In the genomic region with DNA sequence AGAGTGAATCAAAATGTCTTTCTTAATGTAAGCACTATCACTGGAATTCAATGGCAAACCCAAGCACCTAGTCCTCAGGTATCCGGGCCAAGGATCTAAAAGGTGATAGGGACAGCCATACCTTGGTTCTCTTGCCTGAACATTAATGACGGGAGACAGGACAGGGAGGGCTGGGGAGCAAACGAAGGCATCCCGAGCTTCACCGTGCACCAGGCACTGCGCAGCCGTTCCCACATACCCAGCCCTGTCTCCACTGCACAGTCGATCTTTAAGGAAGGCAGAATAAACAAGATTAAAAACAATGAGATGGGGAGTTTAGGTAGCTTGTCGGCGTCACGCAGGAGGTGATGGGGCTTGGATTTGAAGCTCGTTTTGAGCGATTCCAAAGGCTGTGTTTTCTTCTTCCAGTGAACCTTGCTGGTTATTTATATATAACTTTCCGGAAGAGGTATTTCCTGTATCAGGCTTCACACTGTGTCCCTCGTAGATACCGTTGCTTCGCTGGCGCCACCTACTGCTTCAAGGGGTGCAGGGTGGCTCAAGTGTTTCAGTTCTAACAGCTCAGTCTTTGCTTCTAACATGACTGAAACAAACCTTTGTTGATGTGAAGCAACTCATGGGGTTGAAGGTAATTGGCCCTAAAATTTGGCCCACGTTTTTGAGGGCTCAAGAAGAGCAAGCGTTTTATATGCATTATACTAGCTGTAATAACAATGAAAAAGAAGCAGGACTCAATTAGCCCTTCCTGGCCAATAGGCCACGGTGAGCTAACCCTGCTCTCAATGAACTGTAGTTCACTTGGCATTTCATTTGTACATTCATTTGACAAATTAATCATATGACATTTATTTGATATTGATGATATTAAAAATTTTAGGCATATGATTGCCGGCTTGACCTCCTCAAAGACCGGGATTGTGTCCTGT, we compare ENCODE assay signal across 8 cellular contexts.
A peak's percentile ranks its signal among the peaks of the same experiment; 100 is the strongest.
DNase-seq lines count a peak whose midpoint lies in the region; ATAC-seq and TF ChIP-seq lines count a peak whose summit lies in the region.

No MANE protein-coding gene starts in this region.

- intact Hi-C loops in body of pancreas (cut with DNase I) = no loop called here

- no peak for TF ChIP-seq POLR2A in body of pancreas (IDR thresholded peaks at IDR 0.05)

- H3K27ac ChIP-seq in 22Rv1 = no peak overlapping the region
- H3K27ac ChIP-seq in body of pancreas = no peak overlapping the region

- ATAC-seq in HG02678 (IDR thresholded peaks at IDR 0.05; ENCODE audit: unreplicated experiment) (peak; percentile 99), body of pancreas (peak; percentile 59)

- TF ChIP-seq CTCF in 22Rv1 (IDR thresholded peaks at IDR 0.05) (peak; percentile 88), GM13976 (IDR thresholded peaks at IDR 0.05; ENCODE audit: borderline replicate concordance, control extremely low read depth, extremely low read depth, insufficient read depth, missing control alignments) (peak; percentile 71), body of pancreas (IDR thresholded peaks at IDR 0.05) (peak in 6 of 7 experiments; percentile 21 to 52 (median 37))

- DNase-seq in GM13976 (ENCODE audit: low spot score) (peak; percentile 87), NCI-H1092 treated with DMSO at 0.1 percent for 48 hours (lab: John Stamatoyannopoulos, UW) (peak; percentile 62), T follicular helper cell (ENCODE audit: low read depth) (peak; percentile 31), body of pancreas (peak; percentile 45 to 72 (median 60)), kidney glomerular epithelial cell (lab: John Stamatoyannopoulos, UW) (peak; percentile 31)
- peak; percentile 5 for DNase-seq in stimulated activated CD8-positive, alpha-beta memory T cell treated with anti-CD3 and anti-CD28 coated beads, Interleukin-12 subunit alpha, Interleukin-12 subunit beta, amount 100 ng/mL, for 24 hours (ENCODE audit: extremely low read depth)

- no peaks in the 10 kb centered on the region for H3K27me3 ChIP-seq in body of pancreas

- H3K4me3 ChIP-seq in body of pancreas = no peak overlapping the region

- no peaks in the 10 kb centered on the region for H3K9me3 ChIP-seq in body of pancreas

- H3K36me3 ChIP-seq in body of pancreas (replicated peaks in 1 of 2; ENCODE audit: insufficient read depth in 1 of 2, low read depth in 2 of 2) = no peaks in the 10 kb centered on the region

- 36 to 48% methylated on average over 23 of the region's 23 CpGs for WGBS in body of pancreas, 2 donors

- H3K4me1 ChIP-seq in body of pancreas = no peaks in the 10 kb centered on the region

- in situ Hi-C loops in GM13976 (cut with MboI; ENCODE audit: low sequenced_read_pairs, unreplicated experiment) = no loop called here

Comparison
In these comparisons a context has a peak if more than half of its experiments do, and no peak if none do; other contexts are left out.
1. CTCF ChIP-seq: peak in every context shown above with its lines; median percentile 88 in 22Rv1; 71 in GM13976; 37 in body of pancreas.
2. DNase-seq: peak in every context shown above with its lines; median percentile 87 in GM13976; 62 in NCI-H1092 treated with DMSO at 0.1 percent for 48 hours; 60 in body of pancreas; 31 in T follicular helper cell; 31 in kidney glomerular epithelial cell; 5 in stimulated activated CD8-positive, alpha-beta memory T cell treated with anti-CD3 and anti-CD28 coated beads, Interleukin-12 subunit alpha, Interleukin-12 subunit beta, amount 100 ng/mL, for 24 hours.